8 cellular contexts compared by ENCODE assay signal in genomic region chr2:174753038-174753633, GRCh38. TPM values are rescaled to one million over a fixed set of nuclear protein-coding genes. Genes with fewer than 3 reads are reported as not detected.
DNase-seq lines count a peak whose midpoint lies in the region; ATAC-seq lines count a peak whose summit lies in the region.

No MANE protein-coding gene starts in this region.

- H4K5ac ChIP-seq in mesendoderm (ENCODE audit: low read length) = no peak overlapping the region

- no peaks in the 10 kb centered on the region for H3K36me3 ChIP-seq in naive thymus-derived CD4-positive, alpha-beta T cell (ENCODE audit: control insufficient read depth in 2 of 3, insufficient read depth in 3 of 3, low read length in 3 of 3)
- no peaks in the 10 kb centered on the region for H3K36me3 ChIP-seq in mesendoderm (ENCODE audit: control insufficient read depth, insufficient read depth, low read length)

- no peak overlapping the region for H3K4ac ChIP-seq in mesendoderm (ENCODE audit: low read depth, low read length)

- no peak overlapping the region for H3K9ac ChIP-seq in mesendoderm (ENCODE audit: low read length)

- H2BK5ac ChIP-seq in mesendoderm (ENCODE audit: low read length) = no peak overlapping the region

- no peak overlapping the region for H3K27ac ChIP-seq in naive thymus-derived CD4-positive, alpha-beta T cell (ENCODE audit: low read depth, low read length)
- H3K27ac ChIP-seq in mesendoderm (ENCODE audit: low read depth, low read length) = no peak overlapping the region

- ATAC-seq in GM18909 (IDR thresholded peaks at IDR 0.05; ENCODE audit: poor library complexity, unreplicated experiment) = peak; percentile 32
- ATAC-seq in HG02798 (IDR thresholded peaks at IDR 0.05; ENCODE audit: poor library complexity, unreplicated experiment) = peak; percentile 44
- ATAC-seq in naive thymus-derived CD4-positive, alpha-beta T cell = peak; percentile 28

- no peaks in the 10 kb centered on the region for H3K79me2 ChIP-seq in mesendoderm (ENCODE audit: control insufficient read depth, insufficient read depth, low read length)

- no peak overlapping the region for H4K8ac ChIP-seq in mesendoderm (ENCODE audit: low read depth, low read length)

- DNase-seq in activated CD4-positive, alpha-beta T cell treated with anti-CD3 and anti-CD28 coated beads for 4 hours = peak; percentile 19 to 36
- no peak for DNase-seq in naive thymus-derived CD4-positive, alpha-beta T cell
- DNase-seq in foreskin melanocyte (no peak), mesendoderm (no peak), NCI-H2227 treated with DMSO at 0.1 percent for 48 hours (lab: John Stamatoyannopoulos, UW) (no peak), activated gamma-delta T cell treated with Interleukin-2 at 50 U/mL for 16 hours (no peak)

- POLR2A ChIA-PET in naive thymus-derived CD4-positive, alpha-beta T cell (lab: Charles Lee) = no interaction called here

- no peak overlapping the region for H3K4me2 ChIP-seq in mesendoderm (ENCODE audit: low read length)

- H3K18ac ChIP-seq in mesendoderm (ENCODE audit: low read length) = no peak overlapping the region

- WGBS in mesendoderm (ENCODE audit: extremely low coverage, insufficient coverage, low lambda C conversion rate) = no CpG with 5 or more reads among the region's 13 CpGs

- peaks cover 8 to 49% of the 10 kb centered on the region in 2 donors for H3K4me1 ChIP-seq in naive thymus-derived CD4-positive, alpha-beta T cell (ENCODE audit: control insufficient read depth in 2 of 2, insufficient read depth in 2 of 2, low read length in 2 of 2)
- peaks cover 8% of the 10 kb centered on the region for H3K4me1 ChIP-seq in mesendoderm (ENCODE audit: control insufficient read depth, low read depth, low read length)

- H3K23ac ChIP-seq in mesendoderm (ENCODE audit: low read length) = no peak overlapping the region

- no peak overlapping the region for H3K4me3 ChIP-seq in naive thymus-derived CD4-positive, alpha-beta T cell (ENCODE audit: low read length)
- H3K4me3 ChIP-seq in mesendoderm (ENCODE audit: low read length) = no peak overlapping the region

- no peak overlapping the region for H2BK15ac ChIP-seq in mesendoderm (replicated peaks; ENCODE audit: low read depth)

- no peak overlapping the region for H2BK120ac ChIP-seq in mesendoderm (ENCODE audit: low read depth, low read length)

- H3K4me1 Mint-ChIP-seq in naive thymus-derived CD4-positive, alpha-beta T cell = peaks cover 7 to 31% (median 16%) of the 10 kb centered on the region in 7 donors

- intact Hi-C loops in naive thymus-derived CD4-positive, alpha-beta T cell (cut with micrococcal nuclease) = loop anchor here in 1 of 2 donors (5.0 kb wide), 3 partner anchors 36 to 414 kb away; partner anchors contain the start of gene ATF2

- H3K4me3 Mint-ChIP-seq in naive thymus-derived CD4-positive, alpha-beta T cell = peak overlapping the region in 1 of 10 donors; percentile 44

- peaks cover 0 to 22% (median 3%) of the 10 kb centered on the region in 5 donors for H3K27me3 Mint-ChIP-seq in naive thymus-derived CD4-positive, alpha-beta T cell

- no peaks in the 10 kb centered on the region for H3K9me3 ChIP-seq in naive thymus-derived CD4-positive, alpha-beta T cell (ENCODE audit: control insufficient read depth in 2 of 3, low read length in 3 of 3)

- no peak overlapping the region for H3K56ac ChIP-seq in mesendoderm (ENCODE audit: low read length)

- CTCF ChIA-PET in naive thymus-derived CD4-positive, alpha-beta T cell (lab: Charles Lee) = no interaction called here

- H3K9me3 Mint-ChIP-seq in naive thymus-derived CD4-positive, alpha-beta T cell = no peaks in the 10 kb centered on the region

- no peaks in the 10 kb centered on the region for H3K79me1 ChIP-seq in mesendoderm (ENCODE audit: low read length)

- H3K36me3 Mint-ChIP-seq in naive thymus-derived CD4-positive, alpha-beta T cell = no peaks in the 10 kb centered on the region

- H3K27me3 ChIP-seq in naive thymus-derived CD4-positive, alpha-beta T cell (ENCODE audit: control insufficient read depth in 2 of 2, insufficient read depth in 2 of 2, low read length in 2 of 2) = no peaks in the 10 kb centered on the region
- no peaks in the 10 kb centered on the region for H3K27me3 ChIP-seq in mesendoderm (ENCODE audit: insufficient read depth, low read length, poor library complexity)

- H2AK5ac ChIP-seq in mesendoderm (ENCODE audit: low read length) = no peak overlapping the region

- H3K27ac Mint-ChIP-seq in naive thymus-derived CD4-positive, alpha-beta T cell = peak overlapping the region in 2 of 9 donors; percentile 62 to 76

RNA-seq across cellular contexts. Expression of gene CHRNA1, which starts 11.1 kb away (rescaled TPM):
- total RNA-seq in naive thymus-derived CD4-positive, alpha-beta T cell = not detected
- polyA plus RNA-seq in naive thymus-derived CD4-positive, alpha-beta T cell = not detected
- polyA plus RNA-seq in mesendoderm (2013, experiment 1 of 2) = 5.7 TPM
- 5.2 TPM for polyA plus RNA-seq in mesendoderm (2013, experiment 2 of 2)

Comparison
In these comparisons a context has a peak if more than half of its experiments do, and no peak if none do; other contexts are left out.
1. DNase-seq: peak in activated CD4-positive, alpha-beta T cell treated with anti-CD3 and anti-CD28 coated beads for 4 hours (2 of 2); none in naive thymus-derived CD4-positive, alpha-beta T cell (0 of 9), foreskin melanocyte (single experiment), mesendoderm (single experiment), NCI-H2227 treated with DMSO at 0.1 percent for 48 hours (single experiment) and activated gamma-delta T cell treated with Interleukin-2 at 50 U/mL for 16 hours (single experiment).
2. Peak in every context shown above with its lines, with median percentiles within 50 percentile points of each other: ATAC-seq.